In the genomic region with DNA sequence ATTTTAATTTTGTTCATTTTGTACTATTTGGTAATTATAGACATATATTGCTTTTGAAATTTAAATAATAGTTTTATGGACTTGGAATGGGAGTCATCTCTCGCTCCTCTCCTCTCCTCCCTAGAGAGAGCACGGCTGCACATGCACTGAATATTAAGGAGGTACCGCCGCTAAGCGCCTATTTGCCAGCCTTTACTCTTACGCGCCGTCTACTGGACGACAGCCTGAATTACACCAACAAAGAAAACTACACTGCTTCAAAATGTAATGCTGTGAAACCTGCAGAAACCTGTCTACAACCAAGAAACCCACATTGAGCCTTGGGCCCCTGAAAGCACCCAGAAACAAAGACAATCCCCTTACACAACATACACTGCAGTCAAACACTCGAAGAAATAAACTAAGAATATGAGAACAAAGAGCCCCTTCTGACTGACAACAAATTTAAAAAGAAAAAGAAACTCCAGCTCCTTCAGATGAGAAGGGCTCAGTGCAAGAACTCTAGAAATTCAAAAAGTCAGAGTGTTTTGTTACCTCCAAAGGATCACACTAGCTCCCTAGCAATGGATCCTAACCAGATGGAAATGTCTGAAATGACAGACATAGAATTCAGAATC, we compare ENCODE assay signal across 10 cellular contexts.
DNase-seq lines count a peak whose midpoint lies in the region; ATAC-seq, FAIRE-seq and TF ChIP-seq lines count a peak whose summit lies in the region.
"Had no signal": no experiment of that assay in that cellular context is flagged by ENCODE, and none has a peak within 500 bp of the region (broad histone marks: within the 10 kb centered on the region; RNA-seq: fewer than 3 reads in every experiment).

No MANE protein-coding gene starts in this region.

- H3K27ac ChIP-seq in pancreas: no peak overlapping the region
- H3K27ac ChIP-seq: KMS-11 had no signal

- H3K36me3 ChIP-seq in bronchial epithelial cell (ENCODE audit: control insufficient read depth, insufficient read depth, low read length) (no peaks in the 10 kb centered on the region), pancreas (no peaks in the 10 kb centered on the region)

- H3K9me3 Mint-ChIP-seq in activated naive CD8-positive, alpha-beta T cell treated with anti-CD3 and anti-CD28 coated beads, Interleukin-2, amount 50 U/mL, for 24 hours: peaks cover 17% of the 10 kb centered on the region

- ATAC-seq in pancreas: peak in 2 of 4 donors; percentile 45 to 64
- no peak for ATAC-seq in activated naive CD8-positive, alpha-beta T cell treated with anti-CD3 and anti-CD28 coated beads, Interleukin-2, amount 50 U/mL, for 24 hours
- ATAC-seq: sciatic nerve had no signal

- peak; percentile 35 for TF ChIP-seq CTCF in LNCaP clone FGC (IDR thresholded peaks at IDR 0.05; ENCODE audit: control insufficient read depth, extremely low read depth, insufficient read depth)
- TF ChIP-seq CTCF in bronchial epithelial cell (IDR thresholded peaks at IDR 0.05; ENCODE audit: insufficient read depth, low read length, severe bottlenecking): peak; percentile 55
- peak in 3 of 4 donors; percentile 12 to 28 (median 19) for TF ChIP-seq CTCF in pancreas (IDR thresholded peaks at IDR 0.05)

- WGBS in pancreas, 2 donors: 14 to 23% methylated on average over 10 of the region's 10 CpGs

- no peaks in the 10 kb centered on the region for H3K27me3 Mint-ChIP-seq in activated naive CD8-positive, alpha-beta T cell treated with anti-CD3 and anti-CD28 coated beads, Interleukin-2, amount 50 U/mL, for 24 hours

- no peaks in the 10 kb centered on the region for H3K4me1 ChIP-seq in pancreas

- H3K4me3 ChIP-seq in LNCaP clone FGC (ENCODE audit: low read depth, low read length): no peak overlapping the region
- H3K4me3 ChIP-seq in bronchial epithelial cell (ENCODE audit: low read depth, low read length): no peak overlapping the region
- no peak overlapping the region for H3K4me3 ChIP-seq in pancreas

- DNase-seq in DMS153 treated with DMSO at 0.1 percent for 48 hours (lab: John Stamatoyannopoulos, UW; ENCODE audit: unreplicated experiment): peak; percentile 15
- DNase-seq in DMS153 (lab: John Stamatoyannopoulos, UW): no peak
- no peak for DNase-seq in LNCaP clone FGC (ENCODE audit: low read depth)
- DNase-seq in bronchial epithelial cell (ENCODE audit: low read depth): peak; percentile 7
- peak in 1 of 6 donors; percentile 8 for DNase-seq in pancreas
- no peak for DNase-seq in activated naive CD8-positive, alpha-beta T cell treated with anti-CD3 and anti-CD28 coated beads, Interleukin-2, amount 50 U/mL, for 24 hours
- DNase-seq in NCI-H2081 treated with DMSO at 0.1 percent for 48 hours (lab: John Stamatoyannopoulos, UW): no peak
- DNase-seq in stimulated activated CD4-positive, alpha-beta T cell treated with anti-CD3 and anti-CD28 coated beads, Interleukin-4, amount 100 ng/mL, for 4 hours: no peak

- H3K27me3 ChIP-seq in bronchial epithelial cell (ENCODE audit: control insufficient read depth, insufficient read depth, low read length): no peaks in the 10 kb centered on the region
- no peaks in the 10 kb centered on the region for H3K27me3 ChIP-seq in pancreas

- no peak overlapping the region for H3K4me3 Mint-ChIP-seq in activated naive CD8-positive, alpha-beta T cell treated with anti-CD3 and anti-CD28 coated beads, Interleukin-2, amount 50 U/mL, for 24 hours

- no peak for FAIRE-seq in bronchial epithelial cell (lab: Jason Lieb, UNC)
- FAIRE-seq in pancreas (lab: Jason Lieb, UNC): no peak

- H3K36me3 Mint-ChIP-seq in activated naive CD8-positive, alpha-beta T cell treated with anti-CD3 and anti-CD28 coated beads, Interleukin-2, amount 50 U/mL, for 24 hours (ENCODE audit: low read depth): no peaks in the 10 kb centered on the region

- no peaks in the 10 kb centered on the region for H3K9me3 ChIP-seq in pancreas

- intact Hi-C loops in pancreas (cut with DNase I): no loop called here

- H3K4me1 Mint-ChIP-seq in activated naive CD8-positive, alpha-beta T cell treated with anti-CD3 and anti-CD28 coated beads, Interleukin-2, amount 50 U/mL, for 24 hours: no peaks in the 10 kb centered on the region

- H3K27ac Mint-ChIP-seq in activated naive CD8-positive, alpha-beta T cell treated with anti-CD3 and anti-CD28 coated beads, Interleukin-2, amount 50 U/mL, for 24 hours: no peak overlapping the region

Comparison
In these comparisons a context has a peak if more than half of its experiments do, and no peak if none do; other contexts are left out.
1. DNase-seq: peak in DMS153 treated with DMSO at 0.1 percent for 48 hours (single experiment) and bronchial epithelial cell (single experiment); none in DMS153 (single experiment), LNCaP clone FGC (single experiment), activated naive CD8-positive, alpha-beta T cell treated with anti-CD3 and anti-CD28 coated beads, Interleukin-2, amount 50 U/mL, for 24 hours (single experiment), NCI-H2081 treated with DMSO at 0.1 percent for 48 hours (single experiment) and stimulated activated CD4-positive, alpha-beta T cell treated with anti-CD3 and anti-CD28 coated beads, Interleukin-4, amount 100 ng/mL, for 4 hours (0 of 2).
2. Peak in every context shown above with its lines, with median percentiles within 50 percentile points of each other: CTCF ChIP-seq.